Comparison of ENCODE assay signal across 1 cellular context in the genomic region with DNA sequence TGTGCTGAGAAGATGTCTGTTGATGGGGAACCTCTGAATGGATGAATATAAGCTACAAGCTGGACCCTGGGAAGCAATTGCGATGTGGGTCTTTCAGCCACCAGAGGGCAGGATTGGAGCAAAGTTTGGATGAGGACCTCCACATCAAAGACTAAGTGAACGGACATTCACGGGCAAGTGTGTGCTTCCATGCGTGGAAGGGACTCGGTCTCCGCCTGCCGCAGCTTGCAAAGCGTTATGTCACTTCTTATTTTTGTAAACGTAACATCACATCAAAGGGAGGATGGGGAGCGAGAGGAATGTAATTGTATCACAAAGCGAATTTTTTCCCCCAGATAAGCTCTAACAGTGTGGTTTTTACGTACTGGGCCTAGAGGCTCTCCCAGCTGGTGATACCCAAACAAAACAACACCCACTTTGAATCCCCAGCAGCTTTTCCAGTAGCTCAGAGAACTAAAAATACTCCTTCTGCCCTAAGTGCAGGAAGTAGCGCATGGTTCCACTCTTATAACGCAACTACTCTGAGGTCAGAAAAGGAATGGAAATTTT.
TF ChIP-seq lines count a peak whose summit lies in the region.

No MANE protein-coding gene starts in this region.

TF ChIP-seq in GM23338, 12 proteins besides CTCF, POLR2A, EP300 and RAD21 (continued from another document):
- TF ChIP-seq, protein P1, sequence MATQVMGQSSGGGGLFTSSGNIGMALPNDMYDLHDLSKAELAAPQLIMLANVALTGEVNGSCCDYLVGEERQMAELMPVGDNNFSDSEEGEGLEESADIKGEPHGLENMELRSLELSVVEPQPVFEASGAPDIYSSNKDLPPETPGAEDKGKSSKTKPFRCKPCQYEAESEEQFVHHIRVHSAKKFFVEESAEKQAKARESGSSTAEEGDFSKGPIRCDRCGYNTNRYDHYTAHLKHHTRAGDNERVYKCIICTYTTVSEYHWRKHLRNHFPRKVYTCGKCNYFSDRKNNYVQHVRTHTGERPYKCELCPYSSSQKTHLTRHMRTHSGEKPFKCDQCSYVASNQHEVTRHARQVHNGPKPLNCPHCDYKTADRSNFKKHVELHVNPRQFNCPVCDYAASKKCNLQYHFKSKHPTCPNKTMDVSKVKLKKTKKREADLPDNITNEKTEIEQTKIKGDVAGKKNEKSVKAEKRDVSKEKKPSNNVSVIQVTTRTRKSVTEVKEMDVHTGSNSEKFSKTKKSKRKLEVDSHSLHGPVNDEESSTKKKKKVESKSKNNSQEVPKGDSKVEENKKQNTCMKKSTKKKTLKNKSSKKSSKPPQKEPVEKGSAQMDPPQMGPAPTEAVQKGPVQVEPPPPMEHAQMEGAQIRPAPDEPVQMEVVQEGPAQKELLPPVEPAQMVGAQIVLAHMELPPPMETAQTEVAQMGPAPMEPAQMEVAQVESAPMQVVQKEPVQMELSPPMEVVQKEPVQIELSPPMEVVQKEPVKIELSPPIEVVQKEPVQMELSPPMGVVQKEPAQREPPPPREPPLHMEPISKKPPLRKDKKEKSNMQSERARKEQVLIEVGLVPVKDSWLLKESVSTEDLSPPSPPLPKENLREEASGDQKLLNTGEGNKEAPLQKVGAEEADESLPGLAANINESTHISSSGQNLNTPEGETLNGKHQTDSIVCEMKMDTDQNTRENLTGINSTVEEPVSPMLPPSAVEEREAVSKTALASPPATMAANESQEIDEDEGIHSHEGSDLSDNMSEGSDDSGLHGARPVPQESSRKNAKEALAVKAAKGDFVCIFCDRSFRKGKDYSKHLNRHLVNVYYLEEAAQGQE (IDR thresholded peaks at IDR 0.05; ENCODE audit: unreplicated experiment) = no peak
- no peak for TF ChIP-seq POLR2AphosphoS5 (IDR thresholded peaks at IDR 0.05; ENCODE audit: low read depth)
